Comparison of ENCODE assay signal across 7 cellular contexts in the genomic region with DNA sequence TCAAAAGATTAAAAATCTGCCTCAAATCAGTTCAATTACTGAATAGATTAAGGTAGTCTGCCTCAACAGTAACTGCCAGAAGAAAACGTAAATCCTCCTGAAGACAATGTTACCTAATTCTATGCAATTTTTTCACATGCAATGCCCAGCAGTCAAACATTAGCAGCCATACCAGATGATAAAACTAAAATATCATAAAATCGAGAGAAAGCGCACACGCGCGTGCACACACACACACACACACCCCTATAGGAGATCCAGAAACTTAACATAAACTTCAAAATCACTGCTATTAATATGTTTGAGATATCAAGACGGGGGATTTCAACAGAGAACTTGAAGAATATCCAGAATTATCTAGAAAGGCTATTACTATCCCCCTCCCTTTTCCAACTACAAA.
"Had no signal": no experiment of that assay in that cellular context is flagged by ENCODE, and none has a peak within 500 bp of the region (broad histone marks: within the 10 kb centered on the region; RNA-seq: fewer than 3 reads in every experiment).

No MANE protein-coding gene starts in this region.

- H3K4me3 ChIP-seq: K562 had no signal

- DNase-seq: IMR-90, KBM-7, KG1 had no signal

- ATAC-seq: K562 had no signal

- FAIRE-seq: HTR-8/SVneo, K562 had no signal

- H3K9me3 Mint-ChIP-seq: IgD-negative memory B cell had no signal

- H3K27ac ChIP-seq: HL-60 had no signal

- H3K27me3 Mint-ChIP-seq: IgD-negative memory B cell had no signal
